In genomic region chr20:1327827-1328679, GRCh38 we compare ENCODE assay signal across 8 cellular contexts. TPM values are rescaled to one million over a fixed set of nuclear protein-coding genes. Genes with fewer than 3 reads are reported as not detected.
A peak's percentile ranks its signal among the peaks of the same experiment; 100 is the strongest.
DNase-seq lines count a peak whose midpoint lies in the region; ATAC-seq and TF ChIP-seq lines count a peak whose summit lies in the region.
"Had no signal": no experiment of that assay in that cellular context is flagged by ENCODE, and none has a peak within 500 bp of the region (broad histone marks: within the 10 kb centered on the region; RNA-seq: fewer than 3 reads in every experiment).

No MANE protein-coding gene starts in this region.

- H4K20me1 ChIP-seq in GM23338 (replicated peaks; ENCODE audit: insufficient read depth) (peaks cover 16% of the 10 kb centered on the region; the same call in 1 of the 2 replicates), hepatocyte (ENCODE audit: insufficient read depth, poor library complexity, severe bottlenecking) (no peaks in the 10 kb centered on the region)

- intact Hi-C loops in activated B cell treated with CpG ODN at 0.5 μM for 24 hours (cut with micrococcal nuclease) = loop anchor here (10.0 kb wide), 1 partner anchor 1147 kb away; the partner anchor contains the start of gene SNRPB

- H3K27ac ChIP-seq in GM23338 (ENCODE audit: low read depth) (no peak overlapping the region), hepatocyte (peak overlapping the region; percentile 100), skin epidermis (peak overlapping the region; percentile 25 to 99 (median 96))

- H3K9me3 Mint-ChIP-seq in GM23338 (no peaks in the 10 kb centered on the region), activated B cell treated with CpG ODN at 0.5 μM for 24 hours (no peaks in the 10 kb centered on the region)

- TF ChIP-seq CTCF in GM23338 (conservative IDR thresholded peaks at IDR 0.05; ENCODE audit: low read depth in 2 of 2) = no peak
- TF ChIP-seq CTCF in activated B cell treated with CpG ODN at 0.5 μM for 24 hours (IDR thresholded peaks at IDR 0.05) = no peak
- no peak for TF ChIP-seq CTCF in hepatocyte (IDR thresholded peaks at IDR 0.05; ENCODE audit: poor library complexity)

- CTCF ChIA-PET in activated B cell treated with CpG ODN at 0.5 μM for 24 hours (lab: Charles Lee) = interaction anchor here (1.2 kb wide), 1 partner anchor 176 kb away, joined by 4 read pairs; no protein-coding TSS in a partner anchor

- peaks cover 2% of the 10 kb centered on the region for H3K27me3 Mint-ChIP-seq in GM23338 (ENCODE audit: insufficient read depth, low read depth, poor library complexity)
- H3K27me3 Mint-ChIP-seq in activated B cell treated with CpG ODN at 0.5 μM for 24 hours = no peaks in the 10 kb centered on the region

- H3K27me3 ChIP-seq in GM23338 (ENCODE audit: insufficient read depth) (no peaks in the 10 kb centered on the region), hepatocyte (no peaks in the 10 kb centered on the region)

- H3K4me3 ChIP-seq in GM23338 (no peak overlapping the region), hepatocyte (no peak overlapping the region), skin epidermis (peak overlapping the region in 5 of 7 experiments; percentile 9 to 31 (median 12))

- H3K4me1 Mint-ChIP-seq in GM23338 (peaks cover 8% of the 10 kb centered on the region; the same call in 2 of the 3 replicates), activated B cell treated with CpG ODN at 0.5 μM for 24 hours (peaks cover 52% of the 10 kb centered on the region)

- POLR2A ChIA-PET in activated B cell treated with CpG ODN at 0.5 μM for 24 hours (lab: Charles Lee) = interaction anchor here (1.1 kb wide), 1 partner anchor 107 kb away, joined by 3 read pairs; no protein-coding TSS in a partner anchor

- 0 out of 2 replicates have a peak overlapping the region, but pooled peaks have one; percentile 8 for H3K27ac Mint-ChIP-seq in GM23338
- H3K27ac Mint-ChIP-seq in activated B cell treated with CpG ODN at 0.5 μM for 24 hours = peak overlapping the region; percentile 61

- DNase-seq in GM23338 (ENCODE audit: low spot score) (no peak), activated B cell treated with CpG ODN at 0.5 μM for 24 hours (peak; percentile 7), hepatocyte (ENCODE audit: low spot score) (peak; percentile 63), NCI-H2171 treated with DMSO at 0.1 percent for 48 hours (lab: John Stamatoyannopoulos, UW) (no peak), NCI-H1105 (lab: John Stamatoyannopoulos, UW) (no peak), NCI-H82 (lab: John Stamatoyannopoulos, UW) (no peak)
- DNase-seq: NCI-H2081 had no signal

- no peaks in the 10 kb centered on the region for H3F3A ChIP-seq in GM23338 (replicated peaks; ENCODE audit: low read depth)

- H3K36me3 Mint-ChIP-seq in GM23338 (ENCODE audit: low read depth) (peaks cover 12% of the 10 kb centered on the region), activated B cell treated with CpG ODN at 0.5 μM for 24 hours (ENCODE audit: low read depth) (peaks cover 28% of the 10 kb centered on the region)

- H3K9me3 ChIP-seq in hepatocyte (ENCODE audit: low read depth) = no peaks in the 10 kb centered on the region

- H3K79me2 ChIP-seq in GM23338 (replicated peaks; ENCODE audit: insufficient read depth) (peaks cover 41% of the 10 kb centered on the region), hepatocyte (peaks cover 73% of the 10 kb centered on the region)

- H2AFZ ChIP-seq in GM23338 (no peak overlapping the region), hepatocyte (no peak overlapping the region)

- 88% methylated on average over 7 of the region's 7 CpGs for WGBS in hepatocyte (ENCODE audit: low lambda C conversion rate, missing lambda C conversion rate)

- ATAC-seq in GM23338 = no peak
- no peak for ATAC-seq in activated B cell treated with CpG ODN at 0.5 μM for 24 hours (ENCODE audit: low read depth)

- H3K4me3 Mint-ChIP-seq in GM23338 = no peak overlapping the region
- H3K4me3 Mint-ChIP-seq in activated B cell treated with CpG ODN at 0.5 μM for 24 hours = no peak overlapping the region

- no peak overlapping the region for H3K4me2 ChIP-seq in GM23338
- H3K4me2 ChIP-seq in hepatocyte = peak overlapping the region; percentile 85

- H3K36me3 ChIP-seq in GM23338 (ENCODE audit: insufficient read depth) = no peaks in the 10 kb centered on the region
- no peaks in the 10 kb centered on the region for H3K36me3 ChIP-seq in hepatocyte (replicated peaks; ENCODE audit: insufficient read depth, low read depth)

- no peaks in the 10 kb centered on the region for H3K9me2 ChIP-seq in GM23338 (ENCODE audit: insufficient read depth)
- no peaks in the 10 kb centered on the region for H3K9me2 ChIP-seq in hepatocyte (replicated peaks; ENCODE audit: insufficient read depth)

- H3K4me1 ChIP-seq in GM23338 (ENCODE audit: insufficient read depth) (peaks cover 7% of the 10 kb centered on the region), hepatocyte (ENCODE audit: insufficient read depth) (peaks cover 35% of the 10 kb centered on the region)

TF ChIP-seq in GM23338, 12 proteins besides CTCF, POLR2A, EP300 and RAD21 (continues in another document):
- no peak for TF ChIP-seq ETS1 (IDR thresholded peaks at IDR 0.05)
- no peak for TF ChIP-seq ZNF114 (CRISPR knock-in tag; IDR thresholded peaks at IDR 0.05)
- no peak for TF ChIP-seq EZH2phosphoT487 (IDR thresholded peaks at IDR 0.05; ENCODE audit: unreplicated experiment)
- TF ChIP-seq EZH2 (IDR thresholded peaks at IDR 0.05; ENCODE audit: low read depth, unreplicated experiment) = no peak
- no peak for TF ChIP-seq ZNF462 (CRISPR knock-in tag; IDR thresholded peaks at IDR 0.05)

RNA-seq across cellular contexts. Expression of gene SDCBP2, which starts 0.9 kb away (rescaled TPM):
- total RNA-seq in GM23338 (2014; rRNA removed; shearing (Covaris generic)) = 4.6 and 5.3 TPM in 2 replicates
- polyA plus RNA-seq in GM23338 (2016; fragmentation: Nextera tagmentation; extraction: Ambion mirVana) = 2.9 and 3.2 TPM in 2 replicates
- total RNA-seq in activated B cell treated with CpG ODN at 0.5 μM for 24 hours = 0.51 and 1.2 TPM in 2 replicates
- total RNA-seq in hepatocyte = 57.2 and 64.1 TPM in 2 replicates
- 74.4 and 83.3 TPM in 2 replicates for polyA plus RNA-seq in hepatocyte

Comparison
In these comparisons a context has a peak if more than half of its experiments do, and no peak if none do; other contexts are left out.
1. DNase-seq: peak in activated B cell treated with CpG ODN at 0.5 μM for 24 hours (single experiment) and hepatocyte (single experiment); none in GM23338 (single experiment), NCI-H2171 treated with DMSO at 0.1 percent for 48 hours (single experiment), NCI-H1105 (single experiment) and NCI-H82 (single experiment).
2. H3K4me3 ChIP-seq: peak in skin epidermis (5 of 7); none in GM23338 (single experiment) and hepatocyte (single experiment).